In genomic region chr7:5525271-5526189, GRCh38 we compare ENCODE assay signal across 1 cellular context.
TF ChIP-seq lines count a peak whose summit lies in the region.

No MANE protein-coding gene starts in this region.

TF ChIP-seq in K562, 482 proteins besides CTCF, POLR2A, EP300 and RAD21 (continued from another document and continues in another):
- TF ChIP-seq CEBPZ (IDR thresholded peaks at IDR 0.05; ENCODE audit: borderline replicate concordance, low read depth, low read length) (no peak), FOSL1 (tag; conservative IDR thresholded peaks at IDR 0.05) (0 out of 2 replicates have a peak, but pooled peaks have one; percentile 30), FOXP1 (CRISPR knock-in tag; IDR thresholded peaks at IDR 0.05) (peak; percentile 28; the same call in 1 of the 2 replicates), ZNF431 (CRISPR knock-in tag; IDR thresholded peaks at IDR 0.05) (peak; percentile 86), NRF1 (conservative IDR thresholded peaks at IDR 0.05 in 1 of 2, IDR thresholded peaks at IDR 0.05 in 1 of 2) (no peak), RREB1 (CRISPR knock-in tag; IDR thresholded peaks at IDR 0.05) (no peak), SMAD1 (IDR thresholded peaks at IDR 0.05; ENCODE audit: low read depth, low read length, partially characterized antibody) (peak; percentile 77), ZNF239 (CRISPR knock-in tag; IDR thresholded peaks at IDR 0.05) (no peak), ZNF592 (IDR thresholded peaks at IDR 0.05) (no peak), SRSF3 (IDR thresholded peaks at IDR 0.05; ENCODE audit: insufficient read depth, low read length) (no peak), SETDB1 (IDR thresholded peaks at IDR 0.05; ENCODE audit: low read length) (no peak), MEIS2 (IDR thresholded peaks at IDR 0.05; ENCODE audit: partially characterized antibody) (no peak), ZNF224 (CRISPR knock-in tag; IDR thresholded peaks at IDR 0.05) (peak; percentile 79), ZNF217 (CRISPR knock-in tag; IDR thresholded peaks at IDR 0.05) (0 out of 2 replicates have a peak, but pooled peaks have one; percentile 77), TAF1 (IDR thresholded peaks at IDR 0.05; ENCODE audit: control insufficient read depth, extremely low read depth, insufficient read depth, low read length, severe bottlenecking) (peak; percentile 12), ZNF184 (CRISPR knock-in tag; IDR thresholded peaks at IDR 0.05) (no peak), SNRNP70 (optimal IDR thresholded peaks at IDR 0.05; ENCODE audit: low read depth, low read length) (no peak), ZFP36 (IDR thresholded peaks at IDR 0.05; ENCODE audit: low read depth, low read length, partially characterized antibody) (no peak), ARID3A (IDR thresholded peaks at IDR 0.05; ENCODE audit: borderline replicate concordance, low read depth, low read length) (no peak), NR2F6 (CRISPR knock-in tag; IDR thresholded peaks at IDR 0.05) (no peak), PPARD (CRISPR knock-in tag; IDR thresholded peaks at IDR 0.05) (no peak), KAT2B (IDR thresholded peaks at IDR 0.05; ENCODE audit: low read depth, low read length) (no peak), ZNF124 (CRISPR knock-in tag; IDR thresholded peaks at IDR 0.05) (no peak), MNT (conservative IDR thresholded peaks at IDR 0.05) (0 out of 4 replicates have a peak, but pooled peaks of 1 of the 2 experiments have one; percentile 17), ZNF395 (CRISPR knock-in tag; IDR thresholded peaks at IDR 0.05) (no peak), LEF1 (IDR thresholded peaks at IDR 0.05) (no peak), GATA2 (CRISPR knock-in tag; IDR thresholded peaks at IDR 0.05) (peak; percentile 9; the same call in 1 of the 2 replicates), RBM17 (IDR thresholded peaks at IDR 0.05; ENCODE audit: borderline replicate concordance, low read depth, low read length) (no peak), IFI16 (CRISPR knock-in tag; IDR thresholded peaks at IDR 0.05) (no peak), ZNF212 (CRISPR knock-in tag; IDR thresholded peaks at IDR 0.05) (no peak; the same call in 1 of the 2 replicates), POLR2AphosphoS2 (IDR thresholded peaks at IDR 0.05; ENCODE audit: low read length) (peak; percentile 87), MCM2 (IDR thresholded peaks at IDR 0.05; ENCODE audit: low read depth) (no peak), ATF2 (CRISPR knock-in tag; IDR thresholded peaks at IDR 0.05) (no peak), ZNF311 (CRISPR knock-in tag; IDR thresholded peaks at IDR 0.05) (no peak), ZNF121 (CRISPR knock-in tag; conservative IDR thresholded peaks at IDR 0.05) (no peak; the same call in 1 of the 2 replicates), MYBL2 (IDR thresholded peaks at IDR 0.05; ENCODE audit: low read depth) (no peak), MYBL2 (CRISPR knock-in tag; IDR thresholded peaks at IDR 0.05; ENCODE audit: borderline replicate concordance) (0 out of 2 replicates have a peak, but pooled peaks have one; percentile 3), SLC30A9 (CRISPR knock-in tag; IDR thresholded peaks at IDR 0.05) (no peak), BRCA1 (IDR thresholded peaks at IDR 0.05) (no peak), BRCA1 (CRISPR knock-in tag; IDR thresholded peaks at IDR 0.05) (no peak), CBFB (CRISPR knock-in tag; IDR thresholded peaks at IDR 0.05) (no peak), SREBF2 (CRISPR knock-in tag; IDR thresholded peaks at IDR 0.05) (0 out of 2 replicates have a peak, but pooled peaks have one; percentile 47), CAMTA2 (CRISPR knock-in tag; conservative IDR thresholded peaks at IDR 0.05) (no peak), ZNF780A (CRISPR knock-in tag; IDR thresholded peaks at IDR 0.05) (no peak), KLF1 (tag; IDR thresholded peaks at IDR 0.05) (no peak; the same call in 1 of the 2 replicates)
